ENCODE assay signal across 1 cellular context in genomic region chr15:67833504-67834248, GRCh38.
TF ChIP-seq lines count a peak whose summit lies in the region.

No MANE protein-coding gene starts in this region.

TF ChIP-seq in K562, 482 proteins besides CTCF, POLR2A, EP300 and RAD21 (continued from another document):
- TF ChIP-seq ILK (tag; IDR thresholded peaks at IDR 0.05; ENCODE audit: borderline replicate concordance, low read depth) (no peak), SNIP1 (IDR thresholded peaks at IDR 0.05; ENCODE audit: low read depth) (no peak), ZNF655 (CRISPR knock-in tag; IDR thresholded peaks at IDR 0.05) (no peak), HMGXB4 (CRISPR knock-in tag; IDR thresholded peaks at IDR 0.05) (no peak), E2F6 (IDR thresholded peaks at IDR 0.05; ENCODE audit: borderline replicate concordance in 1 of 2, extremely low read depth in 1 of 2, insufficient read depth in 1 of 2, insufficient read length in 1 of 2, low read depth in 1 of 2, low read length in 1 of 2, poor library complexity in 1 of 2, severe bottlenecking in 1 of 2) (no peak), YY1 (IDR thresholded peaks at IDR 0.05; ENCODE audit: borderline replicate concordance in 1 of 3, control insufficient read depth in 1 of 3, extremely low read depth in 1 of 3, insufficient read depth in 3 of 3, insufficient read length in 1 of 3, insufficient replicate concordance in 2 of 3, low read depth in 1 of 3, low read length in 2 of 3) (peak in 1 of 3 experiments; percentile 10), FOXA1 (IDR thresholded peaks at IDR 0.05; ENCODE audit: borderline replicate concordance) (no peak), CTBP1 (IDR thresholded peaks at IDR 0.05; ENCODE audit: borderline replicate concordance) (peak; percentile 43; the same call in 1 of the 2 replicates), CEBPG (CRISPR knock-in tag; IDR thresholded peaks at IDR 0.05) (no peak), CEBPG (tag; conservative IDR thresholded peaks at IDR 0.05 in 1 of 2, IDR thresholded peaks at IDR 0.05 in 1 of 2) (no peak), XRCC3 (IDR thresholded peaks at IDR 0.05) (no peak), ZSCAN32 (CRISPR knock-in tag; IDR thresholded peaks at IDR 0.05) (no peak), CEBPZ (IDR thresholded peaks at IDR 0.05; ENCODE audit: borderline replicate concordance, low read depth, low read length) (no peak), ZC3H11A (IDR thresholded peaks at IDR 0.05; ENCODE audit: low read depth, low read length) (no peak), CREB1 (IDR thresholded peaks at IDR 0.05) (no peak), CREB1 (CRISPR knock-in tag; IDR thresholded peaks at IDR 0.05) (no peak), DMBX1 (CRISPR knock-in tag; IDR thresholded peaks at IDR 0.05; ENCODE audit: borderline replicate concordance) (no peak), RBM39 (optimal IDR thresholded peaks at IDR 0.05; ENCODE audit: low read depth, low read length) (no peak), CXXC5 (CRISPR knock-in tag; IDR thresholded peaks at IDR 0.05) (peak; percentile 24; the same call in 1 of the 2 replicates), ESRRA (IDR thresholded peaks at IDR 0.05; ENCODE audit: borderline replicate concordance, low read depth) (no peak), SMARCB1 (IDR thresholded peaks at IDR 0.05; ENCODE audit: insufficient read length, low read depth) (no peak), RERE (CRISPR knock-in tag; IDR thresholded peaks at IDR 0.05; ENCODE audit: borderline replicate concordance) (no peak), MNT (conservative IDR thresholded peaks at IDR 0.05) (peak; percentile 36 to 62; a peak in 2 of 4 replicates), ZBTB34 (CRISPR knock-in tag; IDR thresholded peaks at IDR 0.05) (no peak), ATF4 (CRISPR knock-in tag; IDR thresholded peaks at IDR 0.05) (no peak), CTCFL (IDR thresholded peaks at IDR 0.05; ENCODE audit: borderline replicate concordance, insufficient read depth, low read depth, low read length, poor library complexity, severe bottlenecking) (peak; percentile 47), FOXP1 (CRISPR knock-in tag; IDR thresholded peaks at IDR 0.05) (peak; percentile 58; the same call in 1 of the 2 replicates), POLR3A (IDR thresholded peaks at IDR 0.05; ENCODE audit: borderline replicate concordance, extremely low read depth, insufficient read depth, insufficient read length) (no peak), MAZ (CRISPR knock-in tag; conservative IDR thresholded peaks at IDR 0.05 in 1 of 2, IDR thresholded peaks at IDR 0.05 in 1 of 2) (peak in 1 of 2 experiments; percentile 40; a peak in 1 of 4 replicates), MCM2 (IDR thresholded peaks at IDR 0.05; ENCODE audit: low read depth) (no peak), SNAPC5 (CRISPR knock-in tag; IDR thresholded peaks at IDR 0.05) (no peak), GTF2B (IDR thresholded peaks at IDR 0.05; ENCODE audit: extremely low read depth, insufficient read length) (no peak)
